In genomic region chr14:37985826-37986470, GRCh38 we compare ENCODE assay signal across 8 cellular contexts.
DNase-seq lines count a peak whose midpoint lies in the region; ATAC-seq and TF ChIP-seq lines count a peak whose summit lies in the region.

No MANE protein-coding gene starts in this region.

- no peaks in the 10 kb centered on the region for H4K20me1 ChIP-seq in OCI-LY7 (ENCODE audit: insufficient read depth, low read length)

- ATAC-seq in left ventricle myocardium superior (no peak), HG02588 (IDR thresholded peaks at IDR 0.05; ENCODE audit: unreplicated experiment) (no peak), HG02973 (IDR thresholded peaks at IDR 0.05; ENCODE audit: unreplicated experiment) (no peak)

- CTCF ChIA-PET in OCI-LY7 (lab: Charles Lee; ENCODE audit: unreplicated experiment), result interaction anchor here (1.0 to 1.3 kb wide), 2 partner anchors 139 to 141 kb away, joined by 3 read pairs; no protein-coding TSS in a partner anchor

- H3K4me3 ChIP-seq in HAP-1 (no peak overlapping the region), OCI-LY7 (ENCODE audit: low read depth, low read length, poor library complexity, severe bottlenecking) (no peak overlapping the region)

- peak overlapping the region; percentile 6 for H3K27ac ChIP-seq in OCI-LY7 (ENCODE audit: low read depth, low read length, poor library complexity, severe bottlenecking)

- in situ Hi-C loops in HAP-1 (cut with MboI; ENCODE audit: low sequenced_read_pairs), result no loop called here

- intact Hi-C loops in OCI-LY7 (cut with micrococcal nuclease; ENCODE audit: unreplicated experiment), result loop anchor here (2.0 kb wide), 1 partner anchor 213 kb away; no protein-coding TSS in a partner anchor
- intact Hi-C loops in left ventricle myocardium superior (cut with micrococcal nuclease), result no loop called here

- H3K4me1 ChIP-seq in HAP-1 (no peaks in the 10 kb centered on the region), OCI-LY7 (ENCODE audit: insufficient read depth, low read length, poor library complexity, severe bottlenecking) (peaks cover 7% of the 10 kb centered on the region)

- H3K9me2 ChIP-seq in OCI-LY7 (ENCODE audit: insufficient read depth, low read length), result no peaks in the 10 kb centered on the region

- no TSS peak for BruUV-seq in OCI-LY7 (replicated peaks; lab: Mats Ljungman, UMichigan)

- H2AFZ ChIP-seq in OCI-LY7 (ENCODE audit: low read length), result peak overlapping the region; percentile 78

- no peaks in the 10 kb centered on the region for H3K79me2 ChIP-seq in OCI-LY7 (ENCODE audit: insufficient read depth, low read depth, low read length)

- no peaks in the 10 kb centered on the region for H3K36me3 ChIP-seq in HAP-1 (replicated peaks)
- H3K36me3 ChIP-seq in OCI-LY7 (ENCODE audit: insufficient read depth, low read length), result no peaks in the 10 kb centered on the region; the same call in 1 of the 2 replicates

- TF ChIP-seq CTCF in OCI-LY7 (conservative IDR thresholded peaks at IDR 0.05; ENCODE audit: low read length), result peak; percentile 89

- POLR2A ChIA-PET in OCI-LY7 (lab: Charles Lee), result interaction anchor here (1.5 kb wide), 1 partner anchor 211 kb away, joined by 4 read pairs; no protein-coding TSS in a partner anchor

- no peak overlapping the region for H3K4me2 ChIP-seq in OCI-LY7 (ENCODE audit: low read length)

- H3K9me3 ChIP-seq in HAP-1, result no peaks in the 10 kb centered on the region
- peaks cover 53% of the 10 kb centered on the region for H3K9me3 ChIP-seq in OCI-LY7 (ENCODE audit: low read length)

- DNase-seq in COR-L47 (lab: John Stamatoyannopoulos, UW) (peak; percentile 36), HAP-1 (ENCODE audit: low spot score in 2 of 2) (peak; percentile 32 to 43), OCI-LY7 (ENCODE audit: low spot score) (peak; percentile 84), left ventricle myocardium superior (peak; percentile 19)
- DNase-seq in activated T-helper 9 cell treated with anti-CD3 and anti-CD28 coated beads, Interleukin-2, amount 50 U/mL, for 16 hours (ENCODE audit: low read depth), result peak; percentile 8
- peak; percentile 2 to 32 for DNase-seq in stimulated activated CD4-positive, alpha-beta T cell treated with anti-CD3 and anti-CD28 coated beads, Interleukin-12 subunit alpha, Interleukin-12 subunit beta, amount 100 ng/mL, for 24 hours (ENCODE audit: low read depth in 2 of 2)

- H3K27me3 ChIP-seq in HAP-1 (ENCODE audit: low read depth), result no peaks in the 10 kb centered on the region

Comparison
In these comparisons a context has a peak if more than half of its experiments do, and no peak if none do; other contexts are left out.
1. DNase-seq: peak in every context shown above with its lines; median percentile 84 in OCI-LY7; 38 in HAP-1; 36 in COR-L47; 19 in left ventricle myocardium superior; 17 in stimulated activated CD4-positive, alpha-beta T cell treated with anti-CD3 and anti-CD28 coated beads, Interleukin-12 subunit alpha, Interleukin-12 subunit beta, amount 100 ng/mL, for 24 hours; 8 in activated T-helper 9 cell treated with anti-CD3 and anti-CD28 coated beads, Interleukin-2, amount 50 U/mL, for 16 hours.